Comparison of ENCODE assay signal across 7 cellular contexts in the genomic region with DNA sequence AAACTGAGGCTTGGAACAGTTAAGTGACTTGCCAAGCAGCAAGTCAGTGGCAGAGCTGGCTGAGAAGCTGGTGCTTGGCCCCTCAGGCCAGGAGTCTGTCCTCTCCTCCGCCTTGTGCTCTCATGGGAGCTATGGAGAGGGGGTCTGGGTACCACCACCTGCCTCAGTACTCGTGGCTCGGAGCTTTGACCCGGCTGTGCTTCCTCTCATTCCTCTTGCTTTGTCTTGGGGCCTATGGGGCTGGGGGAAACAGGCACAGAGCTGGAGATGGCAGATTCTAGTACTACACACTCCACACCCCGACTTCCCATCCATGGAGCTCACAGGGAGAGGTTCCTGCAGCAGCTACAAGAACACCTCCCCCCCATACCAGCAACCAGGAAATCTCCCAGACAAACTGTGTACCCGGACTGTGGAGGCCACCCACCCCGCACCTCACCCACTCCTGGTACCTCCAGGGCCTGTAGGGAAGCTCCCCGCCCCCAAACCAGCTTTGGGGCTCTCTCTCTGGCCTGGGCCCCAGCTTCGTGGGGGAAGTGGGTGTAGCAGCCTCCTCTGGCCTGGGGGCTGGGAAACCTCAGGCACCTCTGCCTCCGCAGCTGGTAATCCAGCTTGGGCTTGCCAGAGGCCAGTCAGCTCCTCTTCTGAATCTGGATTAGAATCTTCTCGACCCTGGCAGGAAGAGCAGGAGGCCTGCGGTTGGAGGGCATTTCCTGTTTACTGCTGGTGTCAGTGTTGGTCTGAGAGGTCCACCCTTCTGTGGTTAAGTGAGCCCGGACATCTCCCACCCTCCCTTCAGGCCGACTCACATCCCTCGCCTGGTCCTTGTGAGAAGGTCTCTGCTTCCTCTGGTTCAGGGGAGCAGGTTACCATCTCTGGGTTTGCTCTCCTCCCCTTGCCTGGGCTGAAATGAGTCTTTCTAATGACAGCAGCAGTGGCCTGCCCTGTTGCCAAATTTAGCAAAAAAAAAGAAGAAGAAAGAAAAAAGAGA. TPM values are rescaled to one million over a fixed set of nuclear protein-coding genes. Genes with fewer than 3 reads are reported as not detected.
DNase-seq lines count a peak whose midpoint lies in the region; ATAC-seq and TF ChIP-seq lines count a peak whose summit lies in the region.

No MANE protein-coding gene starts in this region.

- H3K4me3 Mint-ChIP-seq in WTC11, result no peak overlapping the region

- H3K9me3 ChIP-seq in vagina, result no peaks in the 10 kb centered on the region

- CTCF ChIA-PET in WTC11 (lab: Charles Lee), result interaction anchor here (0.5 to 7.0 kb wide), 10 partner anchors 14 to 237 kb away, joined by 3 to 99 read pairs (median 6); partner anchors contain the start of gene HS1BP3

- ATAC-seq in GM18867 (IDR thresholded peaks at IDR 0.05; ENCODE audit: unreplicated experiment) (peak; percentile 72), HG02642 (IDR thresholded peaks at IDR 0.05; ENCODE audit: poor library complexity, unreplicated experiment) (peak; percentile 66), WTC11 (no peak)

- no peaks in the 10 kb centered on the region for H3K27me3 ChIP-seq in vagina

- peak overlapping the region; percentile 83 for H3K27ac ChIP-seq in vagina

- intact Hi-C loops in vagina (cut with DNase I), result loop anchor here (5.0 kb wide), 1 partner anchor 213 kb away; no protein-coding TSS in a partner anchor

- H3K27me3 Mint-ChIP-seq in WTC11 (ENCODE audit: low read depth), result no peaks in the 10 kb centered on the region

- H3K9me3 Mint-ChIP-seq in WTC11, result no peaks in the 10 kb centered on the region

- no peak overlapping the region for H3K4me3 ChIP-seq in cardiac fibroblast (replicated peaks in 1 of 2; ENCODE audit: low read depth in 2 of 2, low read length in 2 of 2)
- H3K4me3 ChIP-seq in vagina, result no peak overlapping the region

- TF ChIP-seq POLR2A in vagina (IDR thresholded peaks at IDR 0.05), result no peak

- TF ChIP-seq CTCF in cardiac fibroblast (IDR thresholded peaks at IDR 0.05; ENCODE audit: low read depth, low read length), result no peak
- TF ChIP-seq CTCF in vagina (IDR thresholded peaks at IDR 0.05), result no peak
- TF ChIP-seq CTCF in WTC11 (IDR thresholded peaks at IDR 0.05), result no peak

- DNase-seq in NOMO-1 (lab: John Stamatoyannopoulos, UW; ENCODE audit: unreplicated experiment in 2 of 2) (peak; percentile 37 to 55), cardiac fibroblast (ENCODE audit: low read depth in 2 of 2) (peak; percentile 83 to 92), medulla oblongata (ENCODE audit: extremely low spot score) (peak; percentile 81), vagina (ENCODE audit: extremely low spot score in 2 of 2) (peak; percentile 88 to 89), WTC11 (ENCODE audit: low spot score) (no peak)

- POLR2A ChIA-PET in WTC11 (lab: Charles Lee), result interaction anchor here (4.0 kb wide), 1 partner anchor 22 kb away, joined by 19 read pairs; the partner anchor contains the start of gene RHOB

- H3K4me1 ChIP-seq in vagina, result peaks cover 60% of the 10 kb centered on the region

- H3K4me1 Mint-ChIP-seq in WTC11, result peaks cover 9% of the 10 kb centered on the region

- H3K36me3 ChIP-seq in vagina, result no peaks in the 10 kb centered on the region

- H3K27ac Mint-ChIP-seq in WTC11, result no peak overlapping the region

- no peaks in the 10 kb centered on the region for H3K36me3 Mint-ChIP-seq in WTC11

TF ChIP-seq in WTC11, 78 proteins besides CTCF, POLR2A, EP300 and RAD21:
- no peak for TF ChIP-seq E2F5 (CRISPR knock-in tag; IDR thresholded peaks at IDR 0.05)
- TF ChIP-seq TEAD1 (CRISPR knock-in tag; IDR thresholded peaks at IDR 0.05), result no peak
- TF ChIP-seq OVOL2 (CRISPR knock-in tag; IDR thresholded peaks at IDR 0.05; ENCODE audit: borderline replicate concordance), result no peak
- TF ChIP-seq ZNF121 (CRISPR knock-in tag; IDR thresholded peaks at IDR 0.05), result no peak
- TF ChIP-seq ZSCAN18 (CRISPR knock-in tag; IDR thresholded peaks at IDR 0.05), result no peak
- no peak for TF ChIP-seq ZMAT4 (CRISPR knock-in tag; IDR thresholded peaks at IDR 0.05)
- TF ChIP-seq NR2C2 (CRISPR knock-in tag; IDR thresholded peaks at IDR 0.05), result no peak
- TF ChIP-seq CBFB (CRISPR knock-in tag; IDR thresholded peaks at IDR 0.05; ENCODE audit: low read depth), result no peak
- no peak for TF ChIP-seq EMX1 (CRISPR knock-in tag; IDR thresholded peaks at IDR 0.05)
- no peak for TF ChIP-seq ZNF532 (CRISPR knock-in tag; IDR thresholded peaks at IDR 0.05; ENCODE audit: borderline replicate concordance)
- no peak for TF ChIP-seq JUN (CRISPR knock-in tag; IDR thresholded peaks at IDR 0.05)
- TF ChIP-seq FOXP1 (CRISPR knock-in tag; IDR thresholded peaks at IDR 0.05; ENCODE audit: borderline replicate concordance), result no peak
- TF ChIP-seq, protein P1, sequence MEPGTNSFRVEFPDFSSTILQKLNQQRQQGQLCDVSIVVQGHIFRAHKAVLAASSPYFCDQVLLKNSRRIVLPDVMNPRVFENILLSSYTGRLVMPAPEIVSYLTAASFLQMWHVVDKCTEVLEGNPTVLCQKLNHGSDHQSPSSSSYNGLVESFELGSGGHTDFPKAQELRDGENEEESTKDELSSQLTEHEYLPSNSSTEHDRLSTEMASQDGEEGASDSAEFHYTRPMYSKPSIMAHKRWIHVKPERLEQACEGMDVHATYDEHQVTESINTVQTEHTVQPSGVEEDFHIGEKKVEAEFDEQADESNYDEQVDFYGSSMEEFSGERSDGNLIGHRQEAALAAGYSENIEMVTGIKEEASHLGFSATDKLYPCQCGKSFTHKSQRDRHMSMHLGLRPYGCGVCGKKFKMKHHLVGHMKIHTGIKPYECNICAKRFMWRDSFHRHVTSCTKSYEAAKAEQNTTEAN (CRISPR knock-in tag; IDR thresholded peaks at IDR 0.05), result no peak
- TF ChIP-seq GABPB1 (CRISPR knock-in tag; IDR thresholded peaks at IDR 0.05), result no peak

RNA-seq across cellular contexts. Expression of gene RHOB, which starts 22.3 kb away (rescaled TPM):
- total RNA-seq in vagina, result 1,771 TPM
- 20.4 to 23.2 TPM (median 22.7 TPM) in 3 replicates for total RNA-seq in WTC11 (2021)

Comparison
In these comparisons a context has a peak if more than half of its experiments do, and no peak if none do; other contexts are left out.
1. RNA of gene RHOB, which starts 22.3 kb away (total RNA-seq): 1,771 TPM in vagina (single experiment); 20.4 to 23.2 TPM in WTC11; every median in the first group is over 10 times any median in the second.